ENCODE assay signal across 15 cellular contexts in the genomic region with DNA sequence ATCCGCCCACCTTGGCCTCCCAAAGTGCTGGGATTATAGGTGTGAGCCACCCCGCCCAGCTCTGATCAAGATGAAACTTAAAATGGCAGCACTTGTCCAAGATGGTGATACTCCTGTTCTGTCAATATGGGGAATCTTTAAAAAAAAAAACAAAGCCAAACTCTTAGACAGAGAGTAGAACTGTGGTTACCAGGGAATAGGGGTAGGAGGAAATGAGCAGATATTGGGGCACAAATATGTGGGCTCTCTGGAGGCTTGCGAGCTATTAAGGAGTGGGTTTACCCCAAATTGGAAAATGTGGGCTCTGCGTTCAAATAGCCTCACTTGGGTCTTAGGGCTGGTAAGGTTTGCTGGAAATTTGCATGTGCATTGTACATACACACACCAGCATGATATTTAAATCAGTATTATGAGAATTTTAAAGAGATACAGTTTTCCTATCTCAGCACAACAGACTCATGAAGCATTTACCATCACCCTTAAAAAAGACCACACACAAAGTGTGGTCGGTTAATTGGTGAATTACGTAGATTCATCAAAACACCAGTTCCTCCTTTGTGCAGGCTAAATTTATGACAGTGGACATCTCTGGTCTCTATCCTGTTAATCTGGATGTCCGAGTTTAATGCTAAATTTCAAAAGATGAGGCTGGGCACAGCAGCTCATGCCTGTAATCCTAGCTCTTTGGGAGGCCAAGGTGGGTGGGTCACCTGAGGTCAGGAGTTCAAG. TPM values are rescaled to one million over a fixed set of nuclear protein-coding genes. Genes with fewer than 3 reads are reported as not detected.
"Had no signal": no experiment of that assay in that cellular context is flagged by ENCODE, and none has a peak within 500 bp of the region (broad histone marks: within the 10 kb centered on the region; RNA-seq: fewer than 3 reads in every experiment).

No MANE protein-coding gene starts in this region.

- H3K4me1 Mint-ChIP-seq: activated naive CD4-positive, alpha-beta T cell treated with anti-CD3 and anti-CD28 coated beads, Interleukin-2, amount 50 U/mL, for 24 hours; neural crest cell had no signal

- H3K27ac ChIP-seq: body of pancreas, sigmoid colon had no signal

- H3K27ac Mint-ChIP-seq: activated B cell treated with CpG ODN at 0.5 μM for 24 hours; activated CD4-positive, alpha-beta T cell treated with anti-CD3 and anti-CD28 coated beads, Interleukin-2, amount 10 ng/mL, durations not matched to agents 7 days and 5 days; activated naive CD4-positive, alpha-beta T cell treated with anti-CD3 and anti-CD28 coated beads, Interleukin-2, amount 50 U/mL, for 24 hours had no signal

- H3K27me3 Mint-ChIP-seq: activated B cell treated with CpG ODN at 0.5 μM for 24 hours; activated naive CD4-positive, alpha-beta T cell treated with anti-CD3 and anti-CD28 coated beads, Interleukin-2, amount 50 U/mL, for 24 hours; central memory CD8-positive, alpha-beta T cell had no signal

- H3K36me3 ChIP-seq: sigmoid colon had no signal

- H3K9me3 ChIP-seq: body of pancreas, sigmoid colon had no signal

- ATAC-seq: body of pancreas had no signal

- H3K4me1 ChIP-seq: body of pancreas, sigmoid colon had no signal

- H3K36me3 Mint-ChIP-seq: activated naive CD4-positive, alpha-beta T cell treated with anti-CD3 and anti-CD28 coated beads, Interleukin-2, amount 50 U/mL, for 24 hours had no signal

- H3K9me3 Mint-ChIP-seq: activated B cell treated with CpG ODN at 0.5 μM for 24 hours; activated CD4-positive, alpha-beta T cell treated with anti-CD3 and anti-CD28 coated beads, Interleukin-2, amount 10 ng/mL, durations not matched to agents 7 days and 5 days; activated naive CD4-positive, alpha-beta T cell treated with anti-CD3 and anti-CD28 coated beads, Interleukin-2, amount 50 U/mL, for 24 hours; central memory CD8-positive, alpha-beta T cell had no signal

- H3K4me3 ChIP-seq: body of pancreas, sigmoid colon had no signal

- DNase-seq: activated B cell treated with CpG ODN at 0.5 μM for 24 hours; activated CD4-positive, alpha-beta T cell treated with anti-CD3 and anti-CD28 coated beads, Interleukin-2, amount 10 ng/mL, durations not matched to agents 7 days and 5 days; activated T-cell treated with anti-CD3 and anti-CD28 coated beads, Interleukin-2, amount 50 U/mL, for 1 hour; amniotic stem cell; body of pancreas; cortex of kidney; sigmoid colon; stimulated activated CD4-positive, alpha-beta T cell treated with anti-CD3 and anti-CD28 coated beads, Interleukin-2, amount 100 ng/mL, for 24 hours; stimulated activated naive CD4-positive, alpha-beta T cell treated with Interleukin-2 at 50 U/mL for 16 hours had no signal

- H3K27me3 ChIP-seq: body of pancreas had no signal

- H3K4me3 Mint-ChIP-seq: activated B cell treated with CpG ODN at 0.5 μM for 24 hours; activated CD4-positive, alpha-beta T cell treated with anti-CD3 and anti-CD28 coated beads, Interleukin-2, amount 10 ng/mL, durations not matched to agents 7 days and 5 days; activated naive CD4-positive, alpha-beta T cell treated with anti-CD3 and anti-CD28 coated beads, Interleukin-2, amount 50 U/mL, for 24 hours; central memory CD8-positive, alpha-beta T cell; neural crest cell had no signal

RNA-seq across cellular contexts. Expression of a gene that starts 11.3 kb away (rescaled TPM):
- total RNA-seq: body of pancreas, lower leg skin, mesenteric fat pad, neural crest cell, pulmonary artery endothelial cell had no signal
